Comparison of ENCODE assay signal across 1 cellular context in the genomic region with DNA sequence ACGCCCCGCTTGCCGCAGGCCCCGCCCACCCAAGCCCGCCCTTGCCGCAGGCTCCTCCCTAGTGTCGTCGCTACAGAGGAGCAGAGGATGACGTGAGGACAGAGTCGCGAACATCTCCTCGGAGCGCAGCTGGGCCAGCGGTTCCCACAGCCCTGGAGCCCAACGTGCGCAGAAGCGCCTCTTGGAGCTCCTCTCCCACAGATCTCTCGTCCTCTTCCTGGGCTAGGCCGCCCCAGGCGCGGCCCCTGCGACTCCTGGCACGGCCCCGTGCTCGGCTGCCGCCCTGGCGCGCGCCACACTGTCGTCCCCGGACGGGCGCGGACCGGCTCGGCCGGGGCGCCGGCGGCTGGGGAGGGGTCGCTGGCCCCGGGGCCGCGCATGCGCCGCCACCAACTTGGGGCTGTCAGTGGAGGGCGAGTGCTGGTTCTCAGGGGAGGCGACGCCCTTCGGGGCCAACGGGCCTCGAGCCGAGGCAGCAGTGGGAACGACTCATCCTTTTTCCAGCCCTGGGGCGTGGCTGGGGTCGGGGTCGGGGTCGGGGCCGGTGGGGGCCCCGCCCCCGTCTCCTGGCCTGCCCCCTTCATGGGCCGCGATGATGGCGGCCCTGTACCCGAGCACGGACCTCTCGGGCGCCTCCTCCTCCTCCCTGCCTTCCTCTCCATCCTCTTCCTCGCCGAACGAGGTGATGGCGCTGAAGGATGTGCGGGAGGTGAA.
TF ChIP-seq lines count a peak whose summit lies in the region.

A gene (plus strand): TSS at position 67 of the 714 bp plus-strand sequence. CDS start 526 bp downstream, at position 593.

TF ChIP-seq in K562, 482 proteins besides CTCF, POLR2A, EP300 and RAD21 (continued from another document and continues in another):
- TF ChIP-seq, protein P1, sequence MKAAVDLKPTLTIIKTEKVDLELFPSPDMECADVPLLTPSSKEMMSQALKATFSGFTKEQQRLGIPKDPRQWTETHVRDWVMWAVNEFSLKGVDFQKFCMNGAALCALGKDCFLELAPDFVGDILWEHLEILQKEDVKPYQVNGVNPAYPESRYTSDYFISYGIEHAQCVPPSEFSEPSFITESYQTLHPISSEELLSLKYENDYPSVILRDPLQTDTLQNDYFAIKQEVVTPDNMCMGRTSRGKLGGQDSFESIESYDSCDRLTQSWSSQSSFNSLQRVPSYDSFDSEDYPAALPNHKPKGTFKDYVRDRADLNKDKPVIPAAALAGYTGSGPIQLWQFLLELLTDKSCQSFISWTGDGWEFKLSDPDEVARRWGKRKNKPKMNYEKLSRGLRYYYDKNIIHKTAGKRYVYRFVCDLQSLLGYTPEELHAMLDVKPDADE (conservative IDR thresholded peaks at IDR 0.05; ENCODE audit: control insufficient read depth, low read depth, low read length): no peak; the same call in 1 of the 2 replicates
- TF ChIP-seq HMGN3 (IDR thresholded peaks at IDR 0.05; ENCODE audit: borderline replicate concordance, extremely low read depth, insufficient read length, low read depth, low read length) (peak; percentile 79), KAT7 (CRISPR knock-in tag; IDR thresholded peaks at IDR 0.05; ENCODE audit: borderline replicate concordance) (no peak), RBM34 (IDR thresholded peaks at IDR 0.05; ENCODE audit: borderline replicate concordance, insufficient read depth, low read length) (no peak), TCFL5 (CRISPR knock-in tag; conservative IDR thresholded peaks at IDR 0.05) (no peak), CHD1 (IDR thresholded peaks at IDR 0.05; ENCODE audit: low read length) (no peak), SMARCA4 (IDR thresholded peaks at IDR 0.05) (no peak), NONO (IDR thresholded peaks at IDR 0.05; ENCODE audit: low read depth in 2 of 2, low read length in 1 of 2) (peak in 1 of 2 experiments; percentile 56; a peak in 1 of 4 replicates), POLR2G (IDR thresholded peaks at IDR 0.05; ENCODE audit: low read depth, low read length) (peak; percentile 89), ASH1L (IDR thresholded peaks at IDR 0.05; ENCODE audit: borderline replicate concordance, low read depth, partially characterized antibody) (no peak), ZFPM2 (CRISPR knock-in tag; IDR thresholded peaks at IDR 0.05) (no peak), SRF (CRISPR knock-in tag; IDR thresholded peaks at IDR 0.05) (no peak), EWSR1 (IDR thresholded peaks at IDR 0.05; ENCODE audit: borderline replicate concordance, low read depth, partially characterized antibody) (no peak), CHD4 (IDR thresholded peaks at IDR 0.05; ENCODE audit: insufficient read depth, insufficient replicate concordance, low read depth, low read length, poor library complexity, severe bottlenecking) (peak; percentile 32), NCOA4 (IDR thresholded peaks at IDR 0.05; ENCODE audit: partially characterized antibody) (no peak), FOXJ3 (CRISPR knock-in tag; IDR thresholded peaks at IDR 0.05) (no peak), ZNF436 (CRISPR knock-in tag; IDR thresholded peaks at IDR 0.05) (no peak), POLR2B (IDR thresholded peaks at IDR 0.05; ENCODE audit: low read depth, partially characterized antibody) (peak; percentile 70), SMARCB1 (IDR thresholded peaks at IDR 0.05; ENCODE audit: insufficient read length, low read depth) (no peak), NFRKB (IDR thresholded peaks at IDR 0.05; ENCODE audit: low read depth) (no peak), NBN (IDR thresholded peaks at IDR 0.05; ENCODE audit: low read depth) (no peak), ATF7 (IDR thresholded peaks at IDR 0.05) (peak; percentile 74), RBFOX2 (IDR thresholded peaks at IDR 0.05; ENCODE audit: low read depth, low read length) (peak; percentile 80)
- TF ChIP-seq, protein P2, sequence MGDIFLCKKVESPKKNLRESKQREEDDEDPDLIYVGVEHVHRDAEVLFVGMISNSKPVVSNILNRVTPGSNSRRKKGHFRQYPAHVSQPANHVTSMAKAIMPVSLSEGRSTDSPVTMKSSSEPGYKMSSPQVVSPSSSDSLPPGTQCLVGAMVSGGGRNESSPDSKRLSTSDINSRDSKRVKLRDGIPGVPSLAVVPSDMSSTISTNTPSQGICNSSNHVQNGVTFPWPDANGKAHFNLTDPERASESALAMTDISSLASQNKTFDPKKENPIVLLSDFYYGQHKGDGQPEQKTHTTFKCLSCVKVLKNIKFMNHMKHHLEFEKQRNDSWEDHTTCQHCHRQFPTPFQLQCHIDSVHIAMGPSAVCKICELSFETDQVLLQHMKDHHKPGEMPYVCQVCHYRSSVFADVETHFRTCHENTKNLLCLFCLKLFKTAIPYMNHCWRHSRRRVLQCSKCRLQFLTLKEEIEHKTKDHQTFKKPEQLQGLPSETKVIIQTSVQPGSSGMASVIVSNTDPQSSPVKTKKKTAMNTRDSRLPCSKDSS (IDR thresholded peaks at IDR 0.05; ENCODE audit: low read depth, partially characterized antibody): no peak
- TF ChIP-seq, protein P3, sequence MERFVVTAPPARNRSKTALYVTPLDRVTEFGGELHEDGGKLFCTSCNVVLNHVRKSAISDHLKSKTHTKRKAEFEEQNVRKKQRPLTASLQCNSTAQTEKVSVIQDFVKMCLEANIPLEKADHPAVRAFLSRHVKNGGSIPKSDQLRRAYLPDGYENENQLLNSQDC (CRISPR knock-in tag; IDR thresholded peaks at IDR 0.05): no peak
- TF ChIP-seq, protein P4, sequence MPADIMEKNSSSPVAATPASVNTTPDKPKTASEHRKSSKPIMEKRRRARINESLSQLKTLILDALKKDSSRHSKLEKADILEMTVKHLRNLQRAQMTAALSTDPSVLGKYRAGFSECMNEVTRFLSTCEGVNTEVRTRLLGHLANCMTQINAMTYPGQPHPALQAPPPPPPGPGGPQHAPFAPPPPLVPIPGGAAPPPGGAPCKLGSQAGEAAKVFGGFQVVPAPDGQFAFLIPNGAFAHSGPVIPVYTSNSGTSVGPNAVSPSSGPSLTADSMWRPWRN (IDR thresholded peaks at IDR 0.05; ENCODE audit: low read depth): no peak
- TF ChIP-seq, protein P5, sequence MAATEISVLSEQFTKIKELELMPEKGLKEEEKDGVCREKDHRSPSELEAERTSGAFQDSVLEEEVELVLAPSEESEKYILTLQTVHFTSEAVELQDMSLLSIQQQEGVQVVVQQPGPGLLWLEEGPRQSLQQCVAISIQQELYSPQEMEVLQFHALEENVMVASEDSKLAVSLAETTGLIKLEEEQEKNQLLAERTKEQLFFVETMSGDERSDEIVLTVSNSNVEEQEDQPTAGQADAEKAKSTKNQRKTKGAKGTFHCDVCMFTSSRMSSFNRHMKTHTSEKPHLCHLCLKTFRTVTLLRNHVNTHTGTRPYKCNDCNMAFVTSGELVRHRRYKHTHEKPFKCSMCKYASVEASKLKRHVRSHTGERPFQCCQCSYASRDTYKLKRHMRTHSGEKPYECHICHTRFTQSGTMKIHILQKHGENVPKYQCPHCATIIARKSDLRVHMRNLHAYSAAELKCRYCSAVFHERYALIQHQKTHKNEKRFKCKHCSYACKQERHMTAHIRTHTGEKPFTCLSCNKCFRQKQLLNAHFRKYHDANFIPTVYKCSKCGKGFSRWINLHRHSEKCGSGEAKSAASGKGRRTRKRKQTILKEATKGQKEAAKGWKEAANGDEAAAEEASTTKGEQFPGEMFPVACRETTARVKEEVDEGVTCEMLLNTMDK (IDR thresholded peaks at IDR 0.05; ENCODE audit: borderline replicate concordance, insufficient read depth, low read depth, low read length, poor library complexity, severe bottlenecking): no peak
- TF ChIP-seq, protein P6, sequence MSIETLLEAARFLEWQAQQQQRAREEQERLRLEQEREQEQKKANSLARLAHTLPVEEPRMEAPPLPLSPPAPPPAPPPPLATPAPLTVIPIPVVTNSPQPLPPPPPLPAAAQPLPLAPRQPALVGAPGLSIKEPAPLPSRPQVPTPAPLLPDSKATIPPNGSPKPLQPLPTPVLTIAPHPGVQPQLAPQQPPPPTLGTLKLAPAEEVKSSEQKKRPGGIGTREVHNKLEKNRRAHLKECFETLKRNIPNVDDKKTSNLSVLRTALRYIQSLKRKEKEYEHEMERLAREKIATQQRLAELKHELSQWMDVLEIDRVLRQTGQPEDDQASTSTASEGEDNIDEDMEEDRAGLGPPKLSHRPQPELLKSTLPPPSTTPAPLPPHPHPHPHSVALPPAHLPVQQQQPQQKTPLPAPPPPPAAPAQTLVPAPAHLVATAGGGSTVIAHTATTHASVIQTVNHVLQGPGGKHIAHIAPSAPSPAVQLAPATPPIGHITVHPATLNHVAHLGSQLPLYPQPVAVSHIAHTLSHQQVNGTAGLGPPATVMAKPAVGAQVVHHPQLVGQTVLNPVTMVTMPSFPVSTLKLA (conservative IDR thresholded peaks at IDR 0.05): 0 out of 4 replicates have a peak, but pooled peaks of 1 of the 2 experiments have one; percentile 12
- TF ChIP-seq, protein P7, sequence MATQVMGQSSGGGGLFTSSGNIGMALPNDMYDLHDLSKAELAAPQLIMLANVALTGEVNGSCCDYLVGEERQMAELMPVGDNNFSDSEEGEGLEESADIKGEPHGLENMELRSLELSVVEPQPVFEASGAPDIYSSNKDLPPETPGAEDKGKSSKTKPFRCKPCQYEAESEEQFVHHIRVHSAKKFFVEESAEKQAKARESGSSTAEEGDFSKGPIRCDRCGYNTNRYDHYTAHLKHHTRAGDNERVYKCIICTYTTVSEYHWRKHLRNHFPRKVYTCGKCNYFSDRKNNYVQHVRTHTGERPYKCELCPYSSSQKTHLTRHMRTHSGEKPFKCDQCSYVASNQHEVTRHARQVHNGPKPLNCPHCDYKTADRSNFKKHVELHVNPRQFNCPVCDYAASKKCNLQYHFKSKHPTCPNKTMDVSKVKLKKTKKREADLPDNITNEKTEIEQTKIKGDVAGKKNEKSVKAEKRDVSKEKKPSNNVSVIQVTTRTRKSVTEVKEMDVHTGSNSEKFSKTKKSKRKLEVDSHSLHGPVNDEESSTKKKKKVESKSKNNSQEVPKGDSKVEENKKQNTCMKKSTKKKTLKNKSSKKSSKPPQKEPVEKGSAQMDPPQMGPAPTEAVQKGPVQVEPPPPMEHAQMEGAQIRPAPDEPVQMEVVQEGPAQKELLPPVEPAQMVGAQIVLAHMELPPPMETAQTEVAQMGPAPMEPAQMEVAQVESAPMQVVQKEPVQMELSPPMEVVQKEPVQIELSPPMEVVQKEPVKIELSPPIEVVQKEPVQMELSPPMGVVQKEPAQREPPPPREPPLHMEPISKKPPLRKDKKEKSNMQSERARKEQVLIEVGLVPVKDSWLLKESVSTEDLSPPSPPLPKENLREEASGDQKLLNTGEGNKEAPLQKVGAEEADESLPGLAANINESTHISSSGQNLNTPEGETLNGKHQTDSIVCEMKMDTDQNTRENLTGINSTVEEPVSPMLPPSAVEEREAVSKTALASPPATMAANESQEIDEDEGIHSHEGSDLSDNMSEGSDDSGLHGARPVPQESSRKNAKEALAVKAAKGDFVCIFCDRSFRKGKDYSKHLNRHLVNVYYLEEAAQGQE (CRISPR knock-in tag; IDR thresholded peaks at IDR 0.05; ENCODE audit: low read depth): no peak
- TF ChIP-seq, protein P8, sequence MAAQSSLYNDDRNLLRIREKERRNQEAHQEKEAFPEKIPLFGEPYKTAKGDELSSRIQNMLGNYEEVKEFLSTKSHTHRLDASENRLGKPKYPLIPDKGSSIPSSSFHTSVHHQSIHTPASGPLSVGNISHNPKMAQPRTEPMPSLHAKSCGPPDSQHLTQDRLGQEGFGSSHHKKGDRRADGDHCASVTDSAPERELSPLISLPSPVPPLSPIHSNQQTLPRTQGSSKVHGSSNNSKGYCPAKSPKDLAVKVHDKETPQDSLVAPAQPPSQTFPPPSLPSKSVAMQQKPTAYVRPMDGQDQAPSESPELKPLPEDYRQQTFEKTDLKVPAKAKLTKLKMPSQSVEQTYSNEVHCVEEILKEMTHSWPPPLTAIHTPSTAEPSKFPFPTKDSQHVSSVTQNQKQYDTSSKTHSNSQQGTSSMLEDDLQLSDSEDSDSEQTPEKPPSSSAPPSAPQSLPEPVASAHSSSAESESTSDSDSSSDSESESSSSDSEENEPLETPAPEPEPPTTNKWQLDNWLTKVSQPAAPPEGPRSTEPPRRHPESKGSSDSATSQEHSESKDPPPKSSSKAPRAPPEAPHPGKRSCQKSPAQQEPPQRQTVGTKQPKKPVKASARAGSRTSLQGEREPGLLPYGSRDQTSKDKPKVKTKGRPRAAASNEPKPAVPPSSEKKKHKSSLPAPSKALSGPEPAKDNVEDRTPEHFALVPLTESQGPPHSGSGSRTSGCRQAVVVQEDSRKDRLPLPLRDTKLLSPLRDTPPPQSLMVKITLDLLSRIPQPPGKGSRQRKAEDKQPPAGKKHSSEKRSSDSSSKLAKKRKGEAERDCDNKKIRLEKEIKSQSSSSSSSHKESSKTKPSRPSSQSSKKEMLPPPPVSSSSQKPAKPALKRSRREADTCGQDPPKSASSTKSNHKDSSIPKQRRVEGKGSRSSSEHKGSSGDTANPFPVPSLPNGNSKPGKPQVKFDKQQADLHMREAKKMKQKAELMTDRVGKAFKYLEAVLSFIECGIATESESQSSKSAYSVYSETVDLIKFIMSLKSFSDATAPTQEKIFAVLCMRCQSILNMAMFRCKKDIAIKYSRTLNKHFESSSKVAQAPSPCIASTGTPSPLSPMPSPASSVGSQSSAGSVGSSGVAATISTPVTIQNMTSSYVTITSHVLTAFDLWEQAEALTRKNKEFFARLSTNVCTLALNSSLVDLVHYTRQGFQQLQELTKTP (IDR thresholded peaks at IDR 0.05; ENCODE audit: low read depth in 1 of 2, partially characterized antibody in 2 of 2): no peak
- TF ChIP-seq, protein P9, sequence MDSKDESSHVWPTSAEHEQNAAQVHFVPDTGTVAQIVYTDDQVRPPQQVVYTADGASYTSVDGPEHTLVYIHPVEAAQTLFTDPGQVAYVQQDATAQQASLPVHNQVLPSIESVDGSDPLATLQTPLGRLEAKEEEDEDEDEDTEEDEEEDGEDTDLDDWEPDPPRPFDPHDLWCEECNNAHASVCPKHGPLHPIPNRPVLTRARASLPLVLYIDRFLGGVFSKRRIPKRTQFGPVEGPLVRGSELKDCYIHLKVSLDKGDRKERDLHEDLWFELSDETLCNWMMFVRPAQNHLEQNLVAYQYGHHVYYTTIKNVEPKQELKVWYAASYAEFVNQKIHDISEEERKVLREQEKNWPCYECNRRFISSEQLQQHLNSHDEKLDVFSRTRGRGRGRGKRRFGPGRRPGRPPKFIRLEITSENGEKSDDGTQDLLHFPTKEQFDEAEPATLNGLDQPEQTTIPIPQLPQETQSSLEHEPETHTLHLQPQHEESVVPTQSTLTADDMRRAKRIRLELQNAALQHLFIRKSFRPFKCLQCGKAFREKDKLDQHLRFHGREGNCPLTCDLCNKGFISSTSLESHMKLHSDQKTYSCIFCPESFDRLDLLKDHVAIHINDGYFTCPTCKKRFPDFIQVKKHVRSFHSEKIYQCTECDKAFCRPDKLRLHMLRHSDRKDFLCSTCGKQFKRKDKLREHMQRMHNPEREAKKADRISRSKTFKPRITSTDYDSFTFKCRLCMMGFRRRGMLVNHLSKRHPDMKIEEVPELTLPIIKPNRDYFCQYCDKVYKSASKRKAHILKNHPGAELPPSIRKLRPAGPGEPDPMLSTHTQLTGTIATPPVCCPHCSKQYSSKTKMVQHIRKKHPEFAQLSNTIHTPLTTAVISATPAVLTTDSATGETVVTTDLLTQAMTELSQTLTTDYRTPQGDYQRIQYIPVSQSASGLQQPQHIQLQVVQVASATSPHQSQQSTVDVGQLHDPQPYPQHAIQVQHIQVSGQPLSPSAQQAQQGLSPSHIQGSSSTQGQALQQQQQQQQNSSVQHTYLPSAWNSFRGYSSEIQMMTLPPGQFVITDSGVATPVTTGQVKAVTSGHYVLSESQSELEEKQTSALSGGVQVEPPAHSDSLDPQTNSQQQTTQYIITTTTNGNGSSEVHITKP (IDR thresholded peaks at IDR 0.05; ENCODE audit: partially characterized antibody): no peak
- TF ChIP-seq, protein P10, sequence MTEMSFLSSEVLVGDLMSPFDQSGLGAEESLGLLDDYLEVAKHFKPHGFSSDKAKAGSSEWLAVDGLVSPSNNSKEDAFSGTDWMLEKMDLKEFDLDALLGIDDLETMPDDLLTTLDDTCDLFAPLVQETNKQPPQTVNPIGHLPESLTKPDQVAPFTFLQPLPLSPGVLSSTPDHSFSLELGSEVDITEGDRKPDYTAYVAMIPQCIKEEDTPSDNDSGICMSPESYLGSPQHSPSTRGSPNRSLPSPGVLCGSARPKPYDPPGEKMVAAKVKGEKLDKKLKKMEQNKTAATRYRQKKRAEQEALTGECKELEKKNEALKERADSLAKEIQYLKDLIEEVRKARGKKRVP (CRISPR knock-in tag; IDR thresholded peaks at IDR 0.05): 0 out of 2 replicates have a peak, but pooled peaks have one; percentile 19
